In the genomic region with DNA sequence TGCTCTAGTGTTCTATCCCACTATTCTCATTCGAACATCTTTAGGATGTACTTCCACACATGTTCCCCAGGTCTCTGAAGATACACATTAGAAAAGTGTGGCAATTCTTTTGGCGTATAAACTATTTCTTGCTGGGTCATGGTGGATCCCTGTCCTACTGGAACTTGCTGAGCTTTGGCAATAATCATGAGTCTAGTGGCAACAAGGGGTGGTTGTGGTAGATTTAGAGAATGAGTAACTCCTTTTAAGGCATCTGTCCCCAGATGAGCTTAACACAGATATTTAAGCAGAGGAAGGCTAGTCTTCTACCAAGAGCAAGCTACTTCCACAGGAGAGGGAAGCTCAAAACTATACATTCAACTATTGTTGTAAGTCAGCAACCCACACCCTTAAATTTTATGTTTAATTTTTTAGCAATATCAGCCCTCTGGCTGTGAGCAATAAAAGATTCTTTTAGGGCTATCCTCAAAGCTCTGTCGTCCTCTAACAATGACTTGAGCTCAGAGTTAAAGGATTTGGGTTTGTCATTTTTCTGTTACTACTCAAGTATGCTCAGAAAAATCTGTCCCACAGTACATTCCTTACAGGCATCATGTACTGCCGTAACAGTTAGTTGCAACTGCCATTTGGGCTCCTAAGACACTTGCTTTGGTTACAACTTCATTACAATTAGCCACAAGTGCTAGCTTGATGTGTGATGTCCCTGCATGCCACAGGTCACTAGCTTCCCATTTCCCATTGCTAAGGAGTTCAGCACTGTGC, we compare ENCODE assay signal across 24 cellular contexts. TPM values are rescaled to one million over a fixed set of nuclear protein-coding genes. Genes with fewer than 3 reads are reported as not detected.
DNase-seq lines count a peak whose midpoint lies in the region; ATAC-seq and TF ChIP-seq lines count a peak whose summit lies in the region.
"Had no signal": no experiment of that assay in that cellular context is flagged by ENCODE, and none has a peak within 500 bp of the region (broad histone marks: within the 10 kb centered on the region; RNA-seq: fewer than 3 reads in every experiment).

No MANE protein-coding gene starts in this region.

- peaks cover 17% of the 10 kb centered on the region for H3K4me1 Mint-ChIP-seq in activated naive CD8-positive, alpha-beta T cell (ENCODE audit: low read depth)
- H3K4me1 Mint-ChIP-seq in activated naive CD8-positive, alpha-beta T cell treated with anti-CD3 and anti-CD28 coated beads, Interleukin-2, amount 50 U/mL, for 24 hours, result peaks cover 19% of the 10 kb centered on the region

- no peaks in the 10 kb centered on the region for H3K9me3 Mint-ChIP-seq in activated naive CD8-positive, alpha-beta T cell (ENCODE audit: low read depth)
- no peaks in the 10 kb centered on the region for H3K9me3 Mint-ChIP-seq in activated naive CD8-positive, alpha-beta T cell treated with anti-CD3 and anti-CD28 coated beads, Interleukin-2, amount 50 U/mL, for 24 hours
- H3K9me3 Mint-ChIP-seq: endodermal cell had no signal

- no peak for ATAC-seq in activated naive CD8-positive, alpha-beta T cell treated with anti-CD3 and anti-CD28 coated beads, Interleukin-2, amount 50 U/mL, for 24 hours
- ATAC-seq: activated CD4-positive, alpha-beta T cell treated with anti-CD3 and anti-CD28 coated beads for 36 hours; heart right ventricle had no signal

- no peak overlapping the region for H3K4me3 Mint-ChIP-seq in activated naive CD8-positive, alpha-beta T cell
- no peak overlapping the region for H3K4me3 Mint-ChIP-seq in activated naive CD8-positive, alpha-beta T cell treated with anti-CD3 and anti-CD28 coated beads, Interleukin-2, amount 50 U/mL, for 24 hours
- H3K4me3 Mint-ChIP-seq: activated CD4-positive, alpha-beta T cell treated with anti-CD3 and anti-CD28 coated beads for 36 hours; endodermal cell had no signal

- H3K27me3 Mint-ChIP-seq in activated naive CD8-positive, alpha-beta T cell, result no peaks in the 10 kb centered on the region
- H3K27me3 Mint-ChIP-seq in activated naive CD8-positive, alpha-beta T cell treated with anti-CD3 and anti-CD28 coated beads, Interleukin-2, amount 50 U/mL, for 24 hours, result no peaks in the 10 kb centered on the region
- H3K27me3 Mint-ChIP-seq: activated CD4-positive, alpha-beta T cell treated with anti-CD3 and anti-CD28 coated beads for 36 hours had no signal

- no peaks in the 10 kb centered on the region for H3K36me3 ChIP-seq in smooth muscle cell (ENCODE audit: low read depth)
- no peaks in the 10 kb centered on the region for H3K36me3 ChIP-seq in Karpas-422 (ENCODE audit: insufficient read depth, low read length)
- H3K36me3 ChIP-seq: breast epithelium, colonic mucosa, heart right ventricle, left ventricle myocardium inferior, vagina had no signal

- peak overlapping the region; percentile 25 for H3K4me2 ChIP-seq in smooth muscle cell
- H3K4me2 ChIP-seq in Karpas-422 (ENCODE audit: low read depth, low read length, poor library complexity, severe bottlenecking), result no peak overlapping the region

- no peaks in the 10 kb centered on the region for H3K36me3 Mint-ChIP-seq in activated naive CD8-positive, alpha-beta T cell
- peaks cover 2% of the 10 kb centered on the region for H3K36me3 Mint-ChIP-seq in activated naive CD8-positive, alpha-beta T cell treated with anti-CD3 and anti-CD28 coated beads, Interleukin-2, amount 50 U/mL, for 24 hours (ENCODE audit: low read depth)

- H3K4me1 ChIP-seq in smooth muscle cell (ENCODE audit: low read depth), result peaks cover 9% of the 10 kb centered on the region
- H3K4me1 ChIP-seq in Karpas-422 (ENCODE audit: low read length), result peaks cover 3% of the 10 kb centered on the region
- H3K4me1 ChIP-seq: breast epithelium had no signal

- no peaks in the 10 kb centered on the region for H3K9me2 ChIP-seq in Karpas-422 (replicated peaks; ENCODE audit: insufficient read depth, low read length)

- DNase-seq in activated naive CD8-positive, alpha-beta T cell treated with anti-CD3 and anti-CD28 coated beads, Interleukin-2, amount 50 U/mL, for 24 hours, result no peak
- peak; percentile 32 for DNase-seq in NB4 (ENCODE audit: low read depth)
- DNase-seq in fibroblast of villous mesenchyme (ENCODE audit: low read depth), result peak; percentile 18
- no peak for DNase-seq in smooth muscle cell (lab: John Stamatoyannopoulos, UW; ENCODE audit: unreplicated experiment)
- no peak for DNase-seq in Karpas-422
- no peak for DNase-seq in OCI-M2 (lab: John Stamatoyannopoulos, UW; ENCODE audit: unreplicated experiment)
- DNase-seq in SKM-1 treated with dmso at 0.1 percent for 144 hours (lab: John Stamatoyannopoulos, UW; ENCODE audit: unreplicated experiment), result no peak
- DNase-seq: activated CD4-positive, alpha-beta T cell treated with anti-CD3 and anti-CD28 coated beads for 36 hours; C1 segment of cervical spinal cord; colonic mucosa; GF-D8; heart right ventricle; left ventricle myocardium inferior; NCI-H2107; NCI-H524; retina; stimulated activated CD4-positive, alpha-beta T cell treated with anti-CD3 and anti-CD28 coated beads, Interleukin-12 subunit alpha, Interleukin-12 subunit beta, amount 100 ng/mL, for 4 hours; substantia nigra; SW 1271 had no signal

- H3K27ac Mint-ChIP-seq in activated naive CD8-positive, alpha-beta T cell, result peak overlapping the region; percentile 43
- no peak overlapping the region for H3K27ac Mint-ChIP-seq in activated naive CD8-positive, alpha-beta T cell treated with anti-CD3 and anti-CD28 coated beads, Interleukin-2, amount 50 U/mL, for 24 hours
- H3K27ac Mint-ChIP-seq: activated CD4-positive, alpha-beta T cell treated with anti-CD3 and anti-CD28 coated beads for 36 hours; endodermal cell had no signal

- no peak overlapping the region for H3K4me3 ChIP-seq in NB4 (ENCODE audit: low read depth, low read length)
- H3K4me3 ChIP-seq in fibroblast of villous mesenchyme (ENCODE audit: low read depth, low read length), result no peak overlapping the region
- no peak overlapping the region for H3K4me3 ChIP-seq in smooth muscle cell
- H3K4me3 ChIP-seq in Karpas-422 (ENCODE audit: low read length), result no peak overlapping the region
- H3K4me3 ChIP-seq: breast epithelium, colonic mucosa, heart right ventricle, left ventricle myocardium inferior, mucosa of descending colon, vagina had no signal

- H3K9ac ChIP-seq in smooth muscle cell (ENCODE audit: low read depth), result no peak overlapping the region
- no peak overlapping the region for H3K9ac ChIP-seq in Karpas-422 (ENCODE audit: low read length)

- 26% methylated on average over 4 of the region's 4 CpGs for WGBS in smooth muscle cell (ENCODE audit: low lambda C conversion rate)

- H3F3A ChIP-seq in smooth muscle cell (ENCODE audit: low read depth), result peaks cover 6% of the 10 kb centered on the region

- TF ChIP-seq CTCF in NB4 (IDR thresholded peaks at IDR 0.05; ENCODE audit: low read depth, low read length) (no peak), fibroblast of villous mesenchyme (IDR thresholded peaks at IDR 0.05; ENCODE audit: insufficient read depth, low read depth, low read length) (no peak), smooth muscle cell (IDR thresholded peaks at IDR 0.05; ENCODE audit: borderline replicate concordance, insufficient read depth, poor library complexity, severe bottlenecking) (no peak)

- H3K9me3 ChIP-seq in smooth muscle cell (replicated peaks; ENCODE audit: low read depth) (no peaks in the 10 kb centered on the region), Karpas-422 (ENCODE audit: low read length) (no peaks in the 10 kb centered on the region)
- H3K9me3 ChIP-seq: breast epithelium, colonic mucosa, heart right ventricle, left ventricle myocardium inferior, mucosa of descending colon, vagina had no signal

- H3K27me3 ChIP-seq in smooth muscle cell (ENCODE audit: low read depth), result no peaks in the 10 kb centered on the region
- H3K27me3 ChIP-seq in Karpas-422 (ENCODE audit: low read length), result no peaks in the 10 kb centered on the region
- H3K27me3 ChIP-seq: breast epithelium, colonic mucosa, heart right ventricle, vagina had no signal

- H2AFZ ChIP-seq in smooth muscle cell (ENCODE audit: low read depth) (no peak overlapping the region), Karpas-422 (ENCODE audit: low read length) (no peak overlapping the region)

- H3K27ac ChIP-seq in smooth muscle cell (ENCODE audit: low read depth) (no peak overlapping the region), Karpas-422 (ENCODE audit: low read length) (no peak overlapping the region)
- H3K27ac ChIP-seq: breast epithelium, heart right ventricle, left ventricle myocardium inferior, vagina had no signal

- no peaks in the 10 kb centered on the region for H4K20me1 ChIP-seq in smooth muscle cell (ENCODE audit: low read depth)
- no peaks in the 10 kb centered on the region for H4K20me1 ChIP-seq in Karpas-422 (ENCODE audit: insufficient read depth, low read depth, low read length)

- no peaks in the 10 kb centered on the region for H3K79me2 ChIP-seq in smooth muscle cell (ENCODE audit: low read depth)
- H3K79me2 ChIP-seq in Karpas-422 (ENCODE audit: low read length), result no peaks in the 10 kb centered on the region

- no peak for TF ChIP-seq POLR2A in NB4 (IDR thresholded peaks at IDR 0.05; ENCODE audit: extremely low read depth, insufficient read length)

RNA-seq across cellular contexts. Expression of a gene that starts 33.3 kb away (rescaled TPM):
- 13.9 and 18.1 TPM in 2 replicates for total RNA-seq in fibroblast of villous mesenchyme
- total RNA-seq in smooth muscle cell, result 5.7 and 7.3 TPM in 2 replicates
- polyA plus RNA-seq in smooth muscle cell, result 8.1 and 11.5 TPM in 2 replicates
- 1.2 and 3.6 TPM in 2 replicates for total RNA-seq in Karpas-422 (2014; rRNA removed; shearing (Covaris generic); ENCODE audit: low replicate concordance)

Comparison
In these comparisons a context has a peak if more than half of its experiments do, and no peak if none do; other contexts are left out.
1. DNase-seq: peak in NB4 (single experiment) and fibroblast of villous mesenchyme (single experiment); none in activated naive CD8-positive, alpha-beta T cell treated with anti-CD3 and anti-CD28 coated beads, Interleukin-2, amount 50 U/mL, for 24 hours (single experiment), smooth muscle cell (single experiment), Karpas-422 (single experiment), OCI-M2 (single experiment) and SKM-1 treated with dmso at 0.1 percent for 144 hours (single experiment).